Comparison of ENCODE assay signal across 8 cellular contexts in genomic region chr5:52915176-52915875, GRCh38.
DNase-seq lines count a peak whose midpoint lies in the region; ATAC-seq and TF ChIP-seq lines count a peak whose summit lies in the region.

No MANE protein-coding gene starts in this region.

- peaks cover 11% of the 10 kb centered on the region for H3K4me1 Mint-ChIP-seq in stimulated activated naive CD8-positive, alpha-beta T cell treated with anti-CD3 and anti-CD28 coated beads, Interleukin-15, amount 100 ng/mL, for 72 hours

- peak; percentile 72 for TF ChIP-seq CTCF in epithelial cell of esophagus (IDR thresholded peaks at IDR 0.05; ENCODE audit: insufficient read depth, low read depth, low read length, missing control alignments)

- H3K27me3 ChIP-seq in muscle layer of duodenum (ENCODE audit: low read depth, low read length), result no peaks in the 10 kb centered on the region

- no peaks in the 10 kb centered on the region for H3K4me1 ChIP-seq in muscle layer of duodenum (ENCODE audit: control insufficient read depth in 1 of 2, insufficient read depth in 2 of 2, low read length in 2 of 2)

- ATAC-seq in GM19467 (IDR thresholded peaks at IDR 0.05; ENCODE audit: unreplicated experiment) (peak; percentile 98), HG03558 (IDR thresholded peaks at IDR 0.05; ENCODE audit: extremely low read depth, unreplicated experiment) (peak; percentile 78)
- peak; percentile 90 for ATAC-seq in stimulated activated naive CD8-positive, alpha-beta T cell treated with anti-CD3 and anti-CD28 coated beads, Interleukin-15, amount 100 ng/mL, for 72 hours

- DNase-seq in Caki2 (ENCODE audit: low read depth) (peak; percentile 74), NCI-H82 (lab: John Stamatoyannopoulos, UW) (peak; percentile 70), epithelial cell of esophagus (ENCODE audit: low read depth) (peak; percentile 80)
- DNase-seq in activated CD8-positive, alpha-beta memory T cell treated with anti-CD3 and anti-CD28 coated beads for 48 hours (ENCODE audit: low read depth in 2 of 3, low spot score in 2 of 3), result peak in 2 of 3 experiments; percentile 3 to 30
- peak; percentile 52 for DNase-seq in stimulated activated naive CD8-positive, alpha-beta T cell treated with anti-CD3 and anti-CD28 coated beads, Interleukin-15, amount 100 ng/mL, for 72 hours

- H3K9me3 Mint-ChIP-seq in stimulated activated naive CD8-positive, alpha-beta T cell treated with anti-CD3 and anti-CD28 coated beads, Interleukin-15, amount 100 ng/mL, for 72 hours, result no peaks in the 10 kb centered on the region

- in situ Hi-C loops in Caki2 (cut with HindIII; ENCODE audit: low pct_unique_long_range_greater_than_20kb, low sequenced_read_pairs), result no loop called here

- H3K4me3 Mint-ChIP-seq in stimulated activated naive CD8-positive, alpha-beta T cell treated with anti-CD3 and anti-CD28 coated beads, Interleukin-15, amount 100 ng/mL, for 72 hours, result peak overlapping the region; percentile 53 to 76

- H3K27ac ChIP-seq in muscle layer of duodenum (ENCODE audit: low read length), result peak overlapping the region; percentile 0

- H3K36me3 ChIP-seq in muscle layer of duodenum (ENCODE audit: control insufficient read depth in 1 of 2, insufficient read depth in 2 of 2, low read length in 2 of 2), result peaks cover 3 to 17% of the 10 kb centered on the region in 2 donors

- H3K9me3 ChIP-seq in muscle layer of duodenum (ENCODE audit: control insufficient read depth in 1 of 2, low read length in 2 of 2), result no peaks in the 10 kb centered on the region

- no peak overlapping the region for H3K27ac Mint-ChIP-seq in stimulated activated naive CD8-positive, alpha-beta T cell treated with anti-CD3 and anti-CD28 coated beads, Interleukin-15, amount 100 ng/mL, for 72 hours

- peak overlapping the region; percentile 28 for H3K4me3 ChIP-seq in epithelial cell of esophagus (ENCODE audit: low read length)
- peak overlapping the region; percentile 48 for H3K4me3 ChIP-seq in muscle layer of duodenum (ENCODE audit: low read depth in 1 of 2, low read length in 2 of 2)

- H3K27me3 Mint-ChIP-seq in stimulated activated naive CD8-positive, alpha-beta T cell treated with anti-CD3 and anti-CD28 coated beads, Interleukin-15, amount 100 ng/mL, for 72 hours, result no peaks in the 10 kb centered on the region

Comparison
In these comparisons a context has a peak if more than half of its experiments do, and no peak if none do; other contexts are left out.
1. Peak in every context shown above with its lines: DNase-seq, ATAC-seq, H3K4me3 ChIP-seq and H3K27ac ChIP-seq.
2. DNase-seq: peak in every context shown above with its lines; median percentile 80 in epithelial cell of esophagus; 74 in Caki2; 70 in NCI-H82; 52 in stimulated activated naive CD8-positive, alpha-beta T cell treated with anti-CD3 and anti-CD28 coated beads, Interleukin-15, amount 100 ng/mL, for 72 hours; 16 in activated CD8-positive, alpha-beta memory T cell treated with anti-CD3 and anti-CD28 coated beads for 48 hours.